Comparison of ENCODE assay signal across 1 cellular context in genomic region chr9:96386157-96386556, GRCh38.
A peak's percentile ranks its signal among the peaks of the same experiment; 100 is the strongest.
TF ChIP-seq lines count a peak whose summit lies in the region.

No MANE protein-coding gene starts in this region.

TF ChIP-seq in HepG2, 621 proteins besides CTCF, POLR2A, EP300 and RAD21 (continued from another document and continues in another):
- TF ChIP-seq, protein P1, sequence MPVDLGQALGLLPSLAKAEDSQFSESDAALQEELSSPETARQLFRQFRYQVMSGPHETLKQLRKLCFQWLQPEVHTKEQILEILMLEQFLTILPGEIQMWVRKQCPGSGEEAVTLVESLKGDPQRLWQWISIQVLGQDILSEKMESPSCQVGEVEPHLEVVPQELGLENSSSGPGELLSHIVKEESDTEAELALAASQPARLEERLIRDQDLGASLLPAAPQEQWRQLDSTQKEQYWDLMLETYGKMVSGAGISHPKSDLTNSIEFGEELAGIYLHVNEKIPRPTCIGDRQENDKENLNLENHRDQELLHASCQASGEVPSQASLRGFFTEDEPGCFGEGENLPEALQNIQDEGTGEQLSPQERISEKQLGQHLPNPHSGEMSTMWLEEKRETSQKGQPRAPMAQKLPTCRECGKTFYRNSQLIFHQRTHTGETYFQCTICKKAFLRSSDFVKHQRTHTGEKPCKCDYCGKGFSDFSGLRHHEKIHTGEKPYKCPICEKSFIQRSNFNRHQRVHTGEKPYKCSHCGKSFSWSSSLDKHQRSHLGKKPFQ (CRISPR knock-in tag; IDR thresholded peaks at IDR 0.05; ENCODE audit: insufficient replicate concordance): no peak
- no peak for TF ChIP-seq ZNF281 (CRISPR knock-in tag; IDR thresholded peaks at IDR 0.05; ENCODE audit: borderline replicate concordance)
- no peak for TF ChIP-seq POLR2AphosphoS2 (IDR thresholded peaks at IDR 0.05; ENCODE audit: low read depth, low read length)
- no peak for TF ChIP-seq ZNF446 (CRISPR knock-in tag; IDR thresholded peaks at IDR 0.05)
- no peak for TF ChIP-seq ZNF232 (CRISPR knock-in tag; IDR thresholded peaks at IDR 0.05; ENCODE audit: borderline replicate concordance)
- TF ChIP-seq FLYWCH1 (CRISPR knock-in tag; IDR thresholded peaks at IDR 0.05): no peak
- no peak for TF ChIP-seq ZNF205 (CRISPR knock-in tag; IDR thresholded peaks at IDR 0.05)
- TF ChIP-seq ZSCAN22 (CRISPR knock-in tag; IDR thresholded peaks at IDR 0.05): no peak
- no peak for TF ChIP-seq ZNF468 (CRISPR knock-in tag; IDR thresholded peaks at IDR 0.05)
- TF ChIP-seq ZNF839 (CRISPR knock-in tag; IDR thresholded peaks at IDR 0.05; ENCODE audit: borderline replicate concordance): no peak
- TF ChIP-seq TERF1 (CRISPR knock-in tag; IDR thresholded peaks at IDR 0.05): no peak
- peak; percentile 29; the same call in 1 of the 2 replicates for TF ChIP-seq BCL6 (CRISPR knock-in tag; IDR thresholded peaks at IDR 0.05)
- TF ChIP-seq RNF219 (CRISPR knock-in tag; IDR thresholded peaks at IDR 0.05): no peak
- TF ChIP-seq MXD4 (CRISPR knock-in tag; IDR thresholded peaks at IDR 0.05): no peak
- no peak for TF ChIP-seq SOX13 (IDR thresholded peaks at IDR 0.05)
- peak in 1 of 2 experiments; percentile 55; a peak in 1 of 4 replicates for TF ChIP-seq SOX13 (CRISPR knock-in tag; conservative IDR thresholded peaks at IDR 0.05 in 1 of 2, IDR thresholded peaks at IDR 0.05 in 1 of 2)
- no peak for TF ChIP-seq SIX1 (CRISPR knock-in tag; IDR thresholded peaks at IDR 0.05; ENCODE audit: borderline replicate concordance)
- TF ChIP-seq DZIP1 (CRISPR knock-in tag; IDR thresholded peaks at IDR 0.05): no peak
- no peak for TF ChIP-seq ZFP41 (CRISPR knock-in tag; IDR thresholded peaks at IDR 0.05; ENCODE audit: borderline replicate concordance)
- no peak for TF ChIP-seq SSRP1 (CRISPR knock-in tag; IDR thresholded peaks at IDR 0.05)
- no peak for TF ChIP-seq RFX1 (IDR thresholded peaks at IDR 0.05)
- TF ChIP-seq MED8 (CRISPR knock-in tag; IDR thresholded peaks at IDR 0.05; ENCODE audit: insufficient replicate concordance): no peak
- TF ChIP-seq ONECUT2 (CRISPR knock-in tag; IDR thresholded peaks at IDR 0.05): no peak
- peak; percentile 68 for TF ChIP-seq FOXA3 (CRISPR knock-in tag; IDR thresholded peaks at IDR 0.05)
- no peak for TF ChIP-seq ZNF543 (CRISPR knock-in tag; IDR thresholded peaks at IDR 0.05)
- TF ChIP-seq, protein P2, sequence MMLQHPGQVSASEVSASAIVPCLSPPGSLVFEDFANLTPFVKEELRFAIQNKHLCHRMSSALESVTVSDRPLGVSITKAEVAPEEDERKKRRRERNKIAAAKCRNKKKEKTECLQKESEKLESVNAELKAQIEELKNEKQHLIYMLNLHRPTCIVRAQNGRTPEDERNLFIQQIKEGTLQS (CRISPR knock-in tag; IDR thresholded peaks at IDR 0.05): no peak
- TF ChIP-seq FOXA1 (IDR thresholded peaks at IDR 0.05): no peak
- TF ChIP-seq FOXA1 (CRISPR knock-in tag; IDR thresholded peaks at IDR 0.05): no peak
- no peak for TF ChIP-seq FOXO1 (CRISPR knock-in tag; IDR thresholded peaks at IDR 0.05)
- TF ChIP-seq SP140L (CRISPR knock-in tag; IDR thresholded peaks at IDR 0.05; ENCODE audit: borderline replicate concordance): no peak
- TF ChIP-seq MIXL1 (CRISPR knock-in tag; IDR thresholded peaks at IDR 0.05): peak; percentile 83
- TF ChIP-seq ZNF550 (CRISPR knock-in tag; IDR thresholded peaks at IDR 0.05; ENCODE audit: borderline replicate concordance): no peak
- TF ChIP-seq MTA3 (CRISPR knock-in tag; IDR thresholded peaks at IDR 0.05): no peak
- TF ChIP-seq ZNF33B (CRISPR knock-in tag; IDR thresholded peaks at IDR 0.05): no peak
- no peak for TF ChIP-seq MXD3 (CRISPR knock-in tag; IDR thresholded peaks at IDR 0.05)
- peak; percentile 66 for TF ChIP-seq PPARG (CRISPR knock-in tag; conservative IDR thresholded peaks at IDR 0.05)
- no peak for TF ChIP-seq REXO4 (CRISPR knock-in tag; IDR thresholded peaks at IDR 0.05; ENCODE audit: borderline replicate concordance)
- TF ChIP-seq ZNF703 (CRISPR knock-in tag; IDR thresholded peaks at IDR 0.05; ENCODE audit: borderline replicate concordance): no peak
- no peak for TF ChIP-seq HMGXB4 (CRISPR knock-in tag; IDR thresholded peaks at IDR 0.05; ENCODE audit: borderline replicate concordance in 1 of 2, low read depth in 1 of 2)
- no peak for TF ChIP-seq ZNF557 (CRISPR knock-in tag; IDR thresholded peaks at IDR 0.05)
- no peak for TF ChIP-seq ZNF317 (CRISPR knock-in tag; IDR thresholded peaks at IDR 0.05)
- TF ChIP-seq ARNTL (CRISPR knock-in tag; IDR thresholded peaks at IDR 0.05): no peak
- TF ChIP-seq, protein P3, sequence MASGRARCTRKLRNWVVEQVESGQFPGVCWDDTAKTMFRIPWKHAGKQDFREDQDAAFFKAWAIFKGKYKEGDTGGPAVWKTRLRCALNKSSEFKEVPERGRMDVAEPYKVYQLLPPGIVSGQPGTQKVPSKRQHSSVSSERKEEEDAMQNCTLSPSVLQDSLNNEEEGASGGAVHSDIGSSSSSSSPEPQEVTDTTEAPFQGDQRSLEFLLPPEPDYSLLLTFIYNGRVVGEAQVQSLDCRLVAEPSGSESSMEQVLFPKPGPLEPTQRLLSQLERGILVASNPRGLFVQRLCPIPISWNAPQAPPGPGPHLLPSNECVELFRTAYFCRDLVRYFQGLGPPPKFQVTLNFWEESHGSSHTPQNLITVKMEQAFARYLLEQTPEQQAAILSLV (CRISPR knock-in tag; IDR thresholded peaks at IDR 0.05; ENCODE audit: borderline replicate concordance): no peak
- no peak for TF ChIP-seq DRAP1 (CRISPR knock-in tag; IDR thresholded peaks at IDR 0.05)
- TF ChIP-seq, protein P4, sequence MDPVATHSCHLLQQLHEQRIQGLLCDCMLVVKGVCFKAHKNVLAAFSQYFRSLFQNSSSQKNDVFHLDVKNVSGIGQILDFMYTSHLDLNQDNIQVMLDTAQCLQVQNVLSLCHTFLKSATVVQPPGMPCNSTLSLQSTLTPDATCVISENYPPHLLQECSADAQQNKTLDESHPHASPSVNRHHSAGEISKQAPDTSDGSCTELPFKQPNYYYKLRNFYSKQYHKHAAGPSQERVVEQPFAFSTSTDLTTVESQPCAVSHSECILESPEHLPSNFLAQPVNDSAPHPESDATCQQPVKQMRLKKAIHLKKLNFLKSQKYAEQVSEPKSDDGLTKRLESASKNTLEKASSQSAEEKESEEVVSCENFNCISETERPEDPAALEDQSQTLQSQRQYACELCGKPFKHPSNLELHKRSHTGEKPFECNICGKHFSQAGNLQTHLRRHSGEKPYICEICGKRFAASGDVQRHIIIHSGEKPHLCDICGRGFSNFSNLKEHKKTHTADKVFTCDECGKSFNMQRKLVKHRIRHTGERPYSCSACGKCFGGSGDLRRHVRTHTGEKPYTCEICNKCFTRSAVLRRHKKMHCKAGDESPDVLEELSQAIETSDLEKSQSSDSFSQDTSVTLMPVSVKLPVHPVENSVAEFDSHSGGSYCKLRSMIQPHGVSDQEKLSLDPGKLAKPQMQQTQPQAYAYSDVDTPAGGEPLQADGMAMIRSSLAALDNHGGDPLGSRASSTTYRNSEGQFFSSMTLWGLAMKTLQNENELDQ (CRISPR knock-in tag; IDR thresholded peaks at IDR 0.05; ENCODE audit: borderline replicate concordance): no peak
- no peak for TF ChIP-seq ATF1 (CRISPR knock-in tag; IDR thresholded peaks at IDR 0.05)
- no peak for TF ChIP-seq TAF15 (IDR thresholded peaks at IDR 0.05; ENCODE audit: low read depth, low read length, poor library complexity, severe bottlenecking)
- no peak for TF ChIP-seq ZNF629 (CRISPR knock-in tag; conservative IDR thresholded peaks at IDR 0.05)
- TF ChIP-seq, protein P5, sequence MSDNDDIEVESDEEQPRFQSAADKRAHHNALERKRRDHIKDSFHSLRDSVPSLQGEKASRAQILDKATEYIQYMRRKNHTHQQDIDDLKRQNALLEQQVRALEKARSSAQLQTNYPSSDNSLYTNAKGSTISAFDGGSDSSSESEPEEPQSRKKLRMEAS (IDR thresholded peaks at IDR 0.05): no peak
- TF ChIP-seq ZNF576 (CRISPR knock-in tag; IDR thresholded peaks at IDR 0.05): no peak
- TF ChIP-seq MEIS2 (CRISPR knock-in tag; IDR thresholded peaks at IDR 0.05): no peak
- no peak for TF ChIP-seq ZNF207 (IDR thresholded peaks at IDR 0.05; ENCODE audit: borderline replicate concordance)
- no peak for TF ChIP-seq ZNF776 (CRISPR knock-in tag; IDR thresholded peaks at IDR 0.05)
- TF ChIP-seq HMG20A (CRISPR knock-in tag; IDR thresholded peaks at IDR 0.05; ENCODE audit: borderline replicate concordance): no peak
- no peak for TF ChIP-seq MEIS1 (CRISPR knock-in tag; IDR thresholded peaks at IDR 0.05; ENCODE audit: borderline replicate concordance)
